Comparison of ENCODE assay signal across 13 cellular contexts in genomic region chr2:28469947-28470585, GRCh38. TPM values are rescaled to one million over a fixed set of nuclear protein-coding genes. Genes with fewer than 3 reads are reported as not detected.
A peak's percentile ranks its signal among the peaks of the same experiment; 100 is the strongest.
DNase-seq lines count a peak whose midpoint lies in the region; ATAC-seq, FAIRE-seq and TF ChIP-seq lines count a peak whose summit lies in the region.
"Had no signal": no experiment of that assay in that cellular context is flagged by ENCODE, and none has a peak within 500 bp of the region (broad histone marks: within the 10 kb centered on the region; RNA-seq: fewer than 3 reads in every experiment).

No MANE protein-coding gene starts in this region.

- H3K4me2 ChIP-seq in HepG2 (ENCODE audit: low read depth, low read length), result no peak overlapping the region

- peaks cover 19% of the 10 kb centered on the region for H3K4me1 ChIP-seq in HepG2 (ENCODE audit: insufficient read depth, low read length)
- no peaks in the 10 kb centered on the region for H3K4me1 ChIP-seq in right lobe of liver
- peaks cover 4% of the 10 kb centered on the region for H3K4me1 ChIP-seq in upper lobe of right lung
- H3K4me1 ChIP-seq: esophagus muscularis mucosa had no signal

- H3K27me3 ChIP-seq in HepG2 (ENCODE audit: control insufficient read depth in 1 of 2, insufficient read depth in 2 of 2, low read length in 2 of 2) (peaks cover 1 to 12% of the 10 kb centered on the region in 2 experiments; a peak in 1 of 5 replicates), right lobe of liver (no peaks in the 10 kb centered on the region), upper lobe of right lung (no peaks in the 10 kb centered on the region)
- H3K27me3 ChIP-seq: esophagus muscularis mucosa had no signal

- WGBS in HepG2 (ENCODE audit: low lambda C conversion rate), result 7% methylated on average over 5 of the region's 5 CpGs
- WGBS in right lobe of liver (ENCODE audit: insufficient coverage, low coverage, low lambda C conversion rate, missing lambda C conversion rate), result 61% methylated on average over 5 of the region's 5 CpGs

- no peak overlapping the region for H3K27ac ChIP-seq in HepG2 (ENCODE audit: extremely low read length, insufficient read depth, low read length)
- no peak overlapping the region for H3K27ac ChIP-seq in right lobe of liver
- no peak overlapping the region for H3K27ac ChIP-seq in upper lobe of right lung
- H3K27ac ChIP-seq: esophagus muscularis mucosa had no signal

- H3K9me3 Mint-ChIP-seq in activated T-helper 17 cell treated with anti-CD3 and anti-CD28 coated beads, Interleukin-2, amount 50 U/mL, for 72 hours, result no peaks in the 10 kb centered on the region
- H3K9me3 Mint-ChIP-seq: neural crest cell had no signal

- TF ChIP-seq POLR2A in HepG2 (IDR thresholded peaks at IDR 0.05; ENCODE audit: insufficient read depth in 1 of 2, low read depth in 2 of 2, low read length in 2 of 2), result no peak
- TF ChIP-seq POLR2A in right lobe of liver (IDR thresholded peaks at IDR 0.05), result no peak

- H3K36me3 ChIP-seq in HepG2 (replicated peaks in 1 of 2; ENCODE audit: control insufficient read depth in 1 of 2, insufficient read depth in 2 of 2, low read length in 2 of 2) (no peaks in the 10 kb centered on the region), right lobe of liver (no peaks in the 10 kb centered on the region), upper lobe of right lung (no peaks in the 10 kb centered on the region)
- H3K36me3 ChIP-seq: esophagus muscularis mucosa had no signal

- H3K27me3 Mint-ChIP-seq in activated T-helper 17 cell treated with anti-CD3 and anti-CD28 coated beads, Interleukin-2, amount 50 U/mL, for 72 hours, result peaks cover 3% of the 10 kb centered on the region

- POLR2A ChIA-PET in HepG2 (lab: Yijun Ruan, JAX), result no interaction called here

- H3K4me3 Mint-ChIP-seq in activated T-helper 17 cell treated with anti-CD3 and anti-CD28 coated beads, Interleukin-2, amount 50 U/mL, for 72 hours, result no peak overlapping the region
- H3K4me3 Mint-ChIP-seq: neural crest cell had no signal

- no peak overlapping the region for H2AFZ ChIP-seq in HepG2 (ENCODE audit: low read length)

- no peak for TF ChIP-seq EP300 in HepG2 (IDR thresholded peaks at IDR 0.05; ENCODE audit: low read depth in 2 of 2, low read length in 2 of 2)
- no peak for TF ChIP-seq EP300 in HepG2 (CRISPR knock-in tag; IDR thresholded peaks at IDR 0.05; ENCODE audit: borderline replicate concordance)

- FAIRE-seq in HepG2 (lab: Jason Lieb, UNC), result no peak
- FAIRE-seq: islet of Langerhans had no signal

- peaks cover 18% of the 10 kb centered on the region for H3K4me1 Mint-ChIP-seq in activated T-helper 17 cell treated with anti-CD3 and anti-CD28 coated beads, Interleukin-2, amount 50 U/mL, for 72 hours
- H3K4me1 Mint-ChIP-seq: neural crest cell had no signal

- in situ Hi-C loops in HepG2 (cut with HindIII; ENCODE audit: extremely low pct_ligation_motif_present, low pct_unique_long_range_greater_than_20kb), result no loop called here

- no TSS peak for BruUV-seq in HepG2 (replicated peaks; lab: Mats Ljungman, UMichigan)

- CTCF ChIA-PET in HepG2 (lab: Yijun Ruan, JAX; ENCODE audit: low intra/inter-chr PET ratio, low total read pairs), result no interaction called here

- ATAC-seq in HepG2, result peak; percentile 10; the same call in 2 of the 3 replicates
- no peak for ATAC-seq in right lobe of liver
- ATAC-seq in activated T-helper 17 cell treated with anti-CD3 and anti-CD28 coated beads, Interleukin-2, amount 50 U/mL, for 72 hours (replicated peaks), result no peak
- no peak for ATAC-seq in upper lobe of right lung
- ATAC-seq in HG03520 (IDR thresholded peaks at IDR 0.05; ENCODE audit: unreplicated experiment), result no peak

- H4K20me1 ChIP-seq in HepG2 (ENCODE audit: insufficient read depth, low read length), result no peaks in the 10 kb centered on the region

- intact Hi-C loops in HepG2 (cut with micrococcal nuclease; ENCODE audit: unreplicated experiment) (no loop called here), right lobe of liver (cut with DNase I) (no loop called here), upper lobe of right lung (cut with DNase I) (no loop called here)

- peak overlapping the region; percentile 52 for H3K27ac Mint-ChIP-seq in activated T-helper 17 cell treated with anti-CD3 and anti-CD28 coated beads, Interleukin-2, amount 50 U/mL, for 72 hours

- no peaks in the 10 kb centered on the region for H3K9me3 ChIP-seq in HepG2 (ENCODE audit: low read length)
- no peaks in the 10 kb centered on the region for H3K9me3 ChIP-seq in right lobe of liver
- no peaks in the 10 kb centered on the region for H3K9me3 ChIP-seq in upper lobe of right lung
- H3K9me3 ChIP-seq: esophagus muscularis mucosa had no signal

- H3K79me2 ChIP-seq in HepG2 (ENCODE audit: insufficient read depth, low read length), result no peaks in the 10 kb centered on the region

- TF ChIP-seq RAD21 in HepG2 (CRISPR knock-in tag; IDR thresholded peaks at IDR 0.05), result no peak

- no peaks in the 10 kb centered on the region for H3K36me3 Mint-ChIP-seq in activated T-helper 17 cell treated with anti-CD3 and anti-CD28 coated beads, Interleukin-2, amount 50 U/mL, for 72 hours (ENCODE audit: low read depth)

- DNase-seq in HepG2 (ENCODE audit: low spot score), result no peak
- no peak for DNase-seq in right lobe of liver
- DNase-seq in NCI-H2029 (lab: John Stamatoyannopoulos, UW), result peak; percentile 45
- peak; percentile 42 for DNase-seq in upper lobe of right lung
- no peak for DNase-seq in pons (ENCODE audit: low spot score)
- DNase-seq in NCI-H187 (lab: John Stamatoyannopoulos, UW), result no peak
- DNase-seq: mesenchymal stem cell, NCI-H2171 treated with DMSO at 0.1 percent for 48 hours had no signal

- H3K9ac ChIP-seq in HepG2 (ENCODE audit: insufficient read depth, low read depth, low read length), result no peak overlapping the region

- H3K4me3 ChIP-seq in HepG2 (replicated peaks in 1 of 3; ENCODE audit: insufficient read depth in 1 of 3, low read depth in 2 of 3, low read length in 3 of 3) (no peak overlapping the region), right lobe of liver (no peak overlapping the region), upper lobe of right lung (no peak overlapping the region)
- H3K4me3 ChIP-seq: esophagus muscularis mucosa had no signal

- no peak for TF ChIP-seq CTCF in HepG2 (CRISPR knock-in tag; IDR thresholded peaks at IDR 0.05)
- no peak for TF ChIP-seq CTCF in right lobe of liver (IDR thresholded peaks at IDR 0.05)
- no peak for TF ChIP-seq CTCF in upper lobe of right lung (IDR thresholded peaks at IDR 0.05)

TF ChIP-seq in HepG2, 621 proteins besides CTCF, POLR2A, EP300 and RAD21 (continues in another document):
- TF ChIP-seq, protein P1, sequence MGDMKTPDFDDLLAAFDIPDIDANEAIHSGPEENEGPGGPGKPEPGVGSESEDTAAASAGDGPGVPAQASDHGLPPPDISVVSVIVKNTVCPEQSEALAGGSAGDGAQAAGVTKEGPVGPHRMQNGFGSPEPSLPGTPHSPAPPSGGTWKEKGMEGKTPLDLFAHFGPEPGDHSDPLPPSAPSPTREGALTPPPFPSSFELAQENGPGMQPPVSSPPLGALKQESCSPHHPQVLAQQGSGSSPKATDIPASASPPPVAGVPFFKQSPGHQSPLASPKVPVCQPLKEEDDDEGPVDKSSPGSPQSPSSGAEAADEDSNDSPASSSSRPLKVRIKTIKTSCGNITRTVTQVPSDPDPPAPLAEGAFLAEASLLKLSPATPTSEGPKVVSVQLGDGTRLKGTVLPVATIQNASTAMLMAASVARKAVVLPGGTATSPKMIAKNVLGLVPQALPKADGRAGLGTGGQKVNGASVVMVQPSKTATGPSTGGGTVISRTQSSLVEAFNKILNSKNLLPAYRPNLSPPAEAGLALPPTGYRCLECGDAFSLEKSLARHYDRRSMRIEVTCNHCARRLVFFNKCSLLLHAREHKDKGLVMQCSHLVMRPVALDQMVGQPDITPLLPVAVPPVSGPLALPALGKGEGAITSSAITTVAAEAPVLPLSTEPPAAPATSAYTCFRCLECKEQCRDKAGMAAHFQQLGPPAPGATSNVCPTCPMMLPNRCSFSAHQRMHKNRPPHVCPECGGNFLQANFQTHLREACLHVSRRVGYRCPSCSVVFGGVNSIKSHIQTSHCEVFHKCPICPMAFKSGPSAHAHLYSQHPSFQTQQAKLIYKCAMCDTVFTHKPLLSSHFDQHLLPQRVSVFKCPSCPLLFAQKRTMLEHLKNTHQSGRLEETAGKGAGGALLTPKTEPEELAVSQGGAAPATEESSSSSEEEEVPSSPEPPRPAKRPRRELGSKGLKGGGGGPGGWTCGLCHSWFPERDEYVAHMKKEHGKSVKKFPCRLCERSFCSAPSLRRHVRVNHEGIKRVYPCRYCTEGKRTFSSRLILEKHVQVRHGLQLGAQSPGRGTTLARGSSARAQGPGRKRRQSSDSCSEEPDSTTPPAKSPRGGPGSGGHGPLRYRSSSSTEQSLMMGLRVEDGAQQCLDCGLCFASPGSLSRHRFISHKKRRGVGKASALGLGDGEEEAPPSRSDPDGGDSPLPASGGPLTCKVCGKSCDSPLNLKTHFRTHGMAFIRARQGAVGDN (CRISPR knock-in tag; IDR thresholded peaks at IDR 0.05), result no peak
- no peak for TF ChIP-seq ZNF10 (CRISPR knock-in tag; IDR thresholded peaks at IDR 0.05; ENCODE audit: borderline replicate concordance, low read depth)

RNA-seq across cellular contexts. Expression of gene PLB1, which starts 25.8 kb away (rescaled TPM):
- 0.17 and 0.20 TPM in 2 replicates for total RNA-seq in HepG2 (2016; rRNA removed; fragmentation: Illumina TruSeq; extraction: Trizol)
- 0.09 and 0.20 TPM in 2 replicates for total RNA-seq in HepG2 (2016; cell fraction: cytosol; rRNA removed; fragmentation: Illumina TruSeq; extraction: Trizol; ENCODE audit: low read depth)
- 0.12 and 0.41 TPM in 2 replicates for total RNA-seq in HepG2 (2016; cell fraction: insoluble cytoplasmic fraction; rRNA removed; fragmentation: Illumina TruSeq; extraction: Trizol)
- 0.25 and 0.31 TPM in 2 replicates for total RNA-seq in HepG2 (2016; cell fraction: membrane; rRNA removed; fragmentation: Illumina TruSeq; extraction: Trizol)
- 0.31 and 0.50 TPM in 2 replicates for total RNA-seq in HepG2 (2016; cell fraction: nucleus; rRNA removed; fragmentation: Illumina TruSeq; extraction: Trizol)
- polyA plus RNA-seq in HepG2 (2011; rRNA removed), result 0.99 and 1.8 TPM in 2 replicates
- polyA plus RNA-seq in HepG2 (2011; cell fraction: cytosol; rRNA removed), result 0.29 and 0.58 TPM in 2 replicates
- polyA plus RNA-seq in HepG2 (2011; cell fraction: nucleus; rRNA removed), result 4.4 and 5.8 TPM in 2 replicates
- 0.13 and 0.15 TPM in 2 replicates for polyA plus RNA-seq in HepG2 (2012)
- polyA plus RNA-seq in HepG2 (2016; cell fraction: cytosol; fragmentation: Illumina TruSeq; extraction: Trizol; ENCODE audit: low read depth), result 0.06 and 0.43 TPM in 2 replicates
- 0.14 and 0.59 TPM in 2 replicates for polyA plus RNA-seq in HepG2 (2016; cell fraction: insoluble cytoplasmic fraction; fragmentation: Illumina TruSeq; extraction: Trizol; ENCODE audit: low read depth)
- polyA plus RNA-seq in HepG2 (2016; cell fraction: membrane; fragmentation: Illumina TruSeq; extraction: Trizol; ENCODE audit: low read depth), result 0.12 and 0.13 TPM in 2 replicates
- polyA plus RNA-seq in HepG2 (2016; cell fraction: nucleus; fragmentation: Illumina TruSeq; extraction: Trizol; ENCODE audit: insufficient read depth, low read depth), result 0.21 and 0.93 TPM in 2 replicates
- 0.70 and 6.0 TPM in 2 replicates for polyA minus RNA-seq in HepG2 (2011; rRNA and poly(A)+ RNA removed; ENCODE audit: low replicate concordance)
- polyA minus RNA-seq in HepG2 (2011; cell fraction: cytosol; rRNA and poly(A)+ RNA removed), result 0.20 and 0.88 TPM in 2 replicates
- 2.1 and 3.5 TPM in 2 replicates for polyA minus RNA-seq in HepG2 (2011; cell fraction: nucleus; rRNA and poly(A)+ RNA removed)
- 1 to 10 TPM in 3 of 6 experiments, under 1 TPM in 3; 0.66 to 1.9 (median 1.1) TPM for total RNA-seq in right lobe of liver
- total RNA-seq in activated T-helper 17 cell treated with anti-CD3 and anti-CD28 coated beads, Interleukin-2, amount 50 U/mL, for 72 hours, result under 1 TPM; 0.61 to 0.90 TPM
- total RNA-seq in upper lobe of right lung, result 4.2 TPM

Comparison
In these comparisons a context has a peak if more than half of its experiments do, and no peak if none do; other contexts are left out.
1. DNase-seq: peak in NCI-H2029 (single experiment) and upper lobe of right lung (single experiment); none in HepG2 (single experiment), right lobe of liver (0 of 3), pons (single experiment) and NCI-H187 (0 of 2).